9 cellular contexts compared by ENCODE assay signal in the genomic region with DNA sequence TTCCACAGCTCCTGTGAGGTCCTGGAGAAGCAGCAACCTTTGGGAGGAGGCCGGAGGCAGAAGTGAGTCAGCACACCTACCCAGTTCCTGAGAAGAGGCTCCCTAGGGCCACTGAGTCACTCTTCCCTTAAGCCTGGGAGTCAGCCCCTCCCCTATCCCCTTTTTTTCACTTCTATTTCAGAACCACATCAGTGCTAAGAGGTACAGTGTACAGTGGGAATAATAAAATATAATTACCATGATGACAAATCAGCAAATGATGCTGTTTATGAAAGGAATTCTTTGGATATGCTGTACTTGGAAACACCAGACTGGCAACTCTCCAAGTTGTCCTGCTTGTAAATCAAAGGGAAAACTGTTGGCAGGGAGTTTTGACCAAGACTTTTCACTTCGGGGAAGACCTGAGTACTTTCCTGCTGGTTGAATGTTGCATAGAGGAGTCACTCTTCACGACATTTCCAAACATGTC. TPM values are rescaled to one million over a fixed set of nuclear protein-coding genes. Genes with fewer than 3 reads are reported as not detected.
A peak's percentile ranks its signal among the peaks of the same experiment; 100 is the strongest.
DNase-seq lines count a peak whose midpoint lies in the region; ATAC-seq and TF ChIP-seq lines count a peak whose summit lies in the region.
"Had no signal": no experiment of that assay in that cellular context is flagged by ENCODE, and none has a peak within 500 bp of the region (broad histone marks: within the 10 kb centered on the region; RNA-seq: fewer than 3 reads in every experiment).

No MANE protein-coding gene starts in this region.

- H3K4me3 ChIP-seq in retinal pigment epithelial cell (ENCODE audit: low read length), result no peak overlapping the region

- no peak for ATAC-seq in HG02852 (IDR thresholded peaks at IDR 0.05; ENCODE audit: unreplicated experiment)

- H3K4me1 Mint-ChIP-seq in type B pancreatic cell (ENCODE audit: unreplicated experiment), result peaks cover 4% of the 10 kb centered on the region

- H3K4me3 Mint-ChIP-seq in type B pancreatic cell, result no peak overlapping the region

- TF ChIP-seq CTCF in retinal pigment epithelial cell (conservative IDR thresholded peaks at IDR 0.05; ENCODE audit: low read depth, low read length), result no peak
- no peak for TF ChIP-seq CTCF in type B pancreatic cell (conservative IDR thresholded peaks at IDR 0.05)

- no peaks in the 10 kb centered on the region for H3K27me3 Mint-ChIP-seq in type B pancreatic cell

- H3K36me3 Mint-ChIP-seq in type B pancreatic cell, result no peaks in the 10 kb centered on the region

- H3K27ac Mint-ChIP-seq in type B pancreatic cell, result no peak overlapping the region

- H3K9me3 Mint-ChIP-seq in type B pancreatic cell, result peaks cover under 1% of the 10 kb centered on the region

- DNase-seq in DMS 273 (lab: John Stamatoyannopoulos, UW; ENCODE audit: unreplicated experiment) (peak; percentile 44), DMS 273 treated with DMSO at 0.1 percent for 48 hours (lab: John Stamatoyannopoulos, UW) (no peak), NCI-H1105 treated with DMSO at 0.1 percent for 48 hours (lab: John Stamatoyannopoulos, UW) (peak; percentile 86), dedifferentiated amniotic fluid mesenchymal stem cell (ENCODE audit: extremely low spot score) (peak; percentile 70), retinal pigment epithelial cell (ENCODE audit: low read depth) (peak; percentile 97), type B pancreatic cell (ENCODE audit: extremely low spot score, unreplicated experiment) (no peak), KG1 (lab: John Stamatoyannopoulos, UW) (no peak)
- DNase-seq: NCI-H187 treated with DMSO at 0.1 percent for 48 hours had no signal

RNA-seq across cellular contexts. Expression of gene TBPL2, which starts 7.8 kb away (rescaled TPM):
- not detected in 2 replicates for total RNA-seq in type B pancreatic cell (ENCODE audit: low replicate concordance)

RNA-seq across cellular contexts. Expression of gene ATG14, which starts 36.5 kb away (rescaled TPM):
- 11.4 and 12.2 TPM in 2 replicates for total RNA-seq in type B pancreatic cell (ENCODE audit: low replicate concordance)

Comparison
In these comparisons a context has a peak if more than half of its experiments do, and no peak if none do; other contexts are left out.
1. DNase-seq: peak in DMS 273 (single experiment), NCI-H1105 treated with DMSO at 0.1 percent for 48 hours (single experiment), dedifferentiated amniotic fluid mesenchymal stem cell (single experiment) and retinal pigment epithelial cell (single experiment); none in DMS 273 treated with DMSO at 0.1 percent for 48 hours (single experiment), type B pancreatic cell (single experiment) and KG1 (single experiment).